ENCODE assay signal across 9 cellular contexts in genomic region chrX:107673401-107673800, GRCh38. TPM values are rescaled to one million over a fixed set of nuclear protein-coding genes. Genes with fewer than 3 reads are reported as not detected.
DNase-seq lines count a peak whose midpoint lies in the region; TF ChIP-seq lines count a peak whose summit lies in the region.
"Had no signal": no experiment of that assay in that cellular context is flagged by ENCODE, and none has a peak within 500 bp of the region (broad histone marks: within the 10 kb centered on the region; RNA-seq: fewer than 3 reads in every experiment).

No MANE protein-coding gene starts in this region.

- H3K9ac ChIP-seq in Loucy (ENCODE audit: low read depth, low read length, poor library complexity, severe bottlenecking) (peak overlapping the region; percentile 67), stomach smooth muscle (ENCODE audit: low read length in 2 of 2) (no peak overlapping the region)

- H3K9me3 ChIP-seq in Loucy (ENCODE audit: insufficient read depth, low read depth, low read length) (no peaks in the 10 kb centered on the region), esophagus (ENCODE audit: control insufficient read depth in 2 of 2, insufficient read depth in 1 of 2, low read depth in 1 of 2, low read length in 1 of 2) (no peaks in the 10 kb centered on the region), stomach smooth muscle (ENCODE audit: control insufficient read depth in 2 of 2, low read length in 2 of 2) (no peaks in the 10 kb centered on the region)

- H3K4me1 ChIP-seq in Loucy (ENCODE audit: insufficient read depth, low read length, poor library complexity, severe bottlenecking) (peaks cover 29% of the 10 kb centered on the region), esophagus (ENCODE audit: control insufficient read depth in 2 of 2, insufficient read depth in 2 of 2, low read length in 1 of 2) (peaks cover 3 to 4% of the 10 kb centered on the region in 2 donors), stomach smooth muscle (ENCODE audit: control insufficient read depth, insufficient read depth, low read length) (peaks cover 19% of the 10 kb centered on the region)

- no peaks in the 10 kb centered on the region for H3K9me2 ChIP-seq in Loucy (replicated peaks; ENCODE audit: low read depth, low read length)

- peaks cover 7% of the 10 kb centered on the region; the same call in 1 of the 2 replicates for H3F3A ChIP-seq in Loucy (ENCODE audit: low read depth)

- H3K4me3 Mint-ChIP-seq in T-helper 1 cell treated with Interleukin-12 subunit alpha and Interleukin-12 subunit beta and Interleukin-4 antibody, amounts not matched to agents 30 μg/mL and 1 μg/mL, for 36 hours, result peak overlapping the region; percentile 55

- no peaks in the 10 kb centered on the region for H4K20me1 ChIP-seq in Loucy (ENCODE audit: insufficient read depth, low read length, poor library complexity, severe bottlenecking)

- H3K27me3 ChIP-seq in Loucy (ENCODE audit: insufficient read depth, low read length, poor library complexity, severe bottlenecking) (no peaks in the 10 kb centered on the region), esophagus (ENCODE audit: control insufficient read depth in 1 of 2, insufficient read depth in 2 of 2, low read length in 2 of 2) (no peaks in the 10 kb centered on the region), stomach smooth muscle (ENCODE audit: control insufficient read depth in 1 of 2, insufficient read depth in 2 of 2, low read length in 2 of 2) (peaks cover 0 to 5% of the 10 kb centered on the region in 2 donors)

- TF ChIP-seq CTCF in Loucy (conservative IDR thresholded peaks at IDR 0.05; ENCODE audit: low read length), result no peak

- peak overlapping the region; percentile 90 to 99 for H3K27ac ChIP-seq in esophagus (ENCODE audit: low read depth in 2 of 2, low read length in 1 of 2)
- peak overlapping the region; percentile 81 for H3K27ac ChIP-seq in stomach smooth muscle (ENCODE audit: low read length)
- H3K27ac ChIP-seq: 22Rv1 had no signal

- H3K27ac Mint-ChIP-seq in T-helper 1 cell treated with Interleukin-12 subunit alpha and Interleukin-12 subunit beta and Interleukin-4 antibody, amounts not matched to agents 30 μg/mL and 1 μg/mL, for 36 hours, result peak overlapping the region; percentile 89

- no peak for DNase-seq in T-helper 1 cell
- no peak for DNase-seq in NCI-H1105 treated with DMSO at 0.1 percent for 48 hours (lab: John Stamatoyannopoulos, UW)
- DNase-seq in SW 1271 (lab: John Stamatoyannopoulos, UW), result no peak
- DNase-seq in DMS79 (lab: John Stamatoyannopoulos, UW), result no peak

- H3K4me3 ChIP-seq in Loucy (ENCODE audit: low read length, poor library complexity, severe bottlenecking) (peak overlapping the region; percentile 62), esophagus (ENCODE audit: low read depth in 1 of 2, low read length in 2 of 2) (no peak overlapping the region), stomach smooth muscle (ENCODE audit: low read length in 2 of 2) (no peak overlapping the region)

- peaks cover 38% of the 10 kb centered on the region for H3K4me1 Mint-ChIP-seq in T-helper 1 cell treated with Interleukin-12 subunit alpha and Interleukin-12 subunit beta and Interleukin-4 antibody, amounts not matched to agents 30 μg/mL and 1 μg/mL, for 36 hours (ENCODE audit: low read depth)

- H3K36me3 Mint-ChIP-seq in T-helper 1 cell treated with Interleukin-12 subunit alpha and Interleukin-12 subunit beta and Interleukin-4 antibody, amounts not matched to agents 30 μg/mL and 1 μg/mL, for 36 hours (ENCODE audit: low read depth), result no peaks in the 10 kb centered on the region

- H3K27me3 Mint-ChIP-seq in T-helper 1 cell treated with Interleukin-12 subunit alpha and Interleukin-12 subunit beta and Interleukin-4 antibody, amounts not matched to agents 30 μg/mL and 1 μg/mL, for 36 hours (ENCODE audit: low read depth), result no peaks in the 10 kb centered on the region

- H3K4me2 ChIP-seq in Loucy (ENCODE audit: low read depth, low read length, poor library complexity, severe bottlenecking), result peak overlapping the region; percentile 89

- no peaks in the 10 kb centered on the region for H3K9me3 Mint-ChIP-seq in T-helper 1 cell treated with Interleukin-12 subunit alpha and Interleukin-12 subunit beta and Interleukin-4 antibody, amounts not matched to agents 30 μg/mL and 1 μg/mL, for 36 hours

- peaks cover 5% of the 10 kb centered on the region; the same call in 1 of the 2 replicates for H3K79me2 ChIP-seq in Loucy (ENCODE audit: insufficient read depth, low read length)

- WGBS in esophagus, 2 donors, result 54 to 69% methylated on average over 6 of the region's 6 CpGs

- H2AFZ ChIP-seq in Loucy (ENCODE audit: low read length), result no peak overlapping the region

- no peaks in the 10 kb centered on the region for H3K36me3 ChIP-seq in Loucy (ENCODE audit: insufficient read depth, low read length)
- H3K36me3 ChIP-seq in esophagus (ENCODE audit: control insufficient read depth in 2 of 2, insufficient read depth in 2 of 2, low read length in 1 of 2), result no peaks in the 10 kb centered on the region
- no peaks in the 10 kb centered on the region for H3K36me3 ChIP-seq in stomach smooth muscle (ENCODE audit: control insufficient read depth in 2 of 2, insufficient read depth in 2 of 2, low read length in 2 of 2)

RNA-seq across cellular contexts. Expression of gene PRPS1, which starts 45.1 kb away (rescaled TPM):
- 10 to 100 TPM in 1 of 2 donors, 1 to 10 TPM in 1; 2.7 to 10.2 TPM for polyA plus RNA-seq in esophagus
